In the genomic region with DNA sequence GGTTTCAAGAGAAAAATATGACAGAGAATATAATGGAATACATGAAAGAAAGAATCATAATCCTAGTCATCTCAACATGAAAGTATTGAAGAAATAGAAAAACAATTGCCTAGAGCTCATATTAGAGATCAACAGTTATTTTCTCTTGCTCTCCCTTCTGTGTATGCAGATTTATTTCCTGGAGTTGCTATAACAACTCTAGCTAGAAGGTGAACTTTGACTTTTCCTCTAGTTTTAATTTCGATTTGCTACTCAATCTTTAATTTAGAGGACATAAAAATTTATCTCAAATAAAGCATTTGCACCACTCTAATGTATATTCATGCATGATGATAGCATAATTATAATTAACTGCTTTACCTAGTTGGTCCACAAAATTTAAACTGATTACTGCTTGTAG, we compare ENCODE assay signal across 19 cellular contexts.
"Had no signal": no experiment of that assay in that cellular context is flagged by ENCODE, and none has a peak within 500 bp of the region (broad histone marks: within the 10 kb centered on the region; RNA-seq: fewer than 3 reads in every experiment).

No MANE protein-coding gene starts in this region.

- H3K36me3 ChIP-seq: brain microvascular endothelial cell, gastrocnemius medialis, heart right ventricle, lower lobe of right lung, tibial artery had no signal

- H3K9me3 ChIP-seq: gastrocnemius medialis, heart right ventricle, lower lobe of right lung, tibial artery had no signal

- H3K27ac ChIP-seq: brain microvascular endothelial cell, gastrocnemius medialis, lower lobe of right lung had no signal

- H3K27ac Mint-ChIP-seq: activated CD4-positive, alpha-beta T cell treated with anti-CD3 and anti-CD28 coated beads, Interleukin-2, amount 10 ng/mL, durations not matched to agents 24 days and 14 days; activated CD8-positive, alpha-beta T cell treated with anti-CD3 and anti-CD28 coated beads for 36 hours; activated naive CD4-positive, alpha-beta T cell treated with anti-CD3 and anti-CD28 coated beads for 36 hours; activated T-helper 17 cell treated with anti-CD3 and anti-CD28 coated beads, Interleukin-2, amount 50 U/mL, for 72 hours; stimulated activated memory B cell treated with anti-CD40 and anti-IgM and Interleukin-4, amounts not matched to agents 10 μg/mL and 1 μg/mL and 100 μg/mL, for 72 hours; T-cell had no signal

- H3K36me3 Mint-ChIP-seq: stimulated activated memory B cell treated with anti-CD40 and anti-IgM and Interleukin-4, amounts not matched to agents 10 μg/mL and 1 μg/mL and 100 μg/mL, for 72 hours; T-cell had no signal

- H3K27me3 Mint-ChIP-seq: activated CD4-positive, alpha-beta T cell treated with anti-CD3 and anti-CD28 coated beads, Interleukin-2, amount 10 ng/mL, durations not matched to agents 24 days and 14 days; activated CD8-positive, alpha-beta T cell treated with anti-CD3 and anti-CD28 coated beads for 36 hours; activated T-helper 17 cell treated with anti-CD3 and anti-CD28 coated beads, Interleukin-2, amount 50 U/mL, for 72 hours; stimulated activated memory B cell treated with anti-CD40 and anti-IgM and Interleukin-4, amounts not matched to agents 10 μg/mL and 1 μg/mL and 100 μg/mL, for 72 hours; T-cell had no signal

- H3K27me3 ChIP-seq: brain microvascular endothelial cell, gastrocnemius medialis, heart right ventricle, tibial artery had no signal

- H3K4me3 Mint-ChIP-seq: activated CD4-positive, alpha-beta T cell treated with anti-CD3 and anti-CD28 coated beads, Interleukin-2, amount 10 ng/mL, durations not matched to agents 24 days and 14 days; activated CD8-positive, alpha-beta T cell treated with anti-CD3 and anti-CD28 coated beads for 36 hours; activated naive CD4-positive, alpha-beta T cell treated with anti-CD3 and anti-CD28 coated beads for 36 hours; activated T-helper 17 cell treated with anti-CD3 and anti-CD28 coated beads, Interleukin-2, amount 50 U/mL, for 72 hours; neural crest cell; stimulated activated memory B cell treated with anti-CD40 and anti-IgM and Interleukin-4, amounts not matched to agents 10 μg/mL and 1 μg/mL and 100 μg/mL, for 72 hours; T-cell had no signal

- H3K9me3 Mint-ChIP-seq: activated CD4-positive, alpha-beta T cell treated with anti-CD3 and anti-CD28 coated beads, Interleukin-2, amount 10 ng/mL, durations not matched to agents 24 days and 14 days; activated CD8-positive, alpha-beta T cell treated with anti-CD3 and anti-CD28 coated beads for 36 hours; activated naive CD4-positive, alpha-beta T cell treated with anti-CD3 and anti-CD28 coated beads for 36 hours; activated T-helper 17 cell treated with anti-CD3 and anti-CD28 coated beads, Interleukin-2, amount 50 U/mL, for 72 hours; neural crest cell; stimulated activated memory B cell treated with anti-CD40 and anti-IgM and Interleukin-4, amounts not matched to agents 10 μg/mL and 1 μg/mL and 100 μg/mL, for 72 hours; T-cell had no signal

- DNase-seq: activated CD4-positive, alpha-beta T cell treated with anti-CD3 and anti-CD28 coated beads, Interleukin-2, amount 10 ng/mL, durations not matched to agents 24 days and 14 days; activated CD8-positive, alpha-beta T cell treated with anti-CD3 and anti-CD28 coated beads for 36 hours; activated naive CD4-positive, alpha-beta T cell treated with anti-CD3 and anti-CD28 coated beads for 36 hours; activated T-cell treated with anti-CD3 and anti-CD28 coated beads, Interleukin-2, amount 50 U/mL, for 1 hour; brain microvascular endothelial cell; central memory CD4-positive, alpha-beta T cell; gastrocnemius medialis; heart right ventricle; lower lobe of right lung; stimulated activated CD4-positive, alpha-beta T cell treated with anti-CD3 and anti-CD28 coated beads, Interleukin-4, amount 100 ng/mL, for 4 hours; T-cell; T1000; tibial artery had no signal

- H3K4me3 ChIP-seq: coronary artery, gastrocnemius medialis, heart right ventricle, lower lobe of right lung, tibial artery had no signal

- ATAC-seq: activated CD8-positive, alpha-beta T cell treated with anti-CD3 and anti-CD28 coated beads for 36 hours; activated T-helper 17 cell treated with anti-CD3 and anti-CD28 coated beads, Interleukin-2, amount 50 U/mL, for 72 hours; gastrocnemius medialis; heart right ventricle; lower lobe of right lung; sciatic nerve; SK-N-SH treated with all-trans-retinoic acid at 6 μM for 48 hours; stimulated activated memory B cell treated with anti-CD40 and anti-IgM and Interleukin-4, amounts not matched to agents 10 μg/mL and 1 μg/mL and 100 μg/mL, for 72 hours; T-cell had no signal
